Comparison of ENCODE assay signal across 2 cellular contexts in genomic region chr1:53470584-53470983, GRCh38.
TF ChIP-seq lines count a peak whose summit lies in the region.

No MANE protein-coding gene starts in this region.

TF ChIP-seq in IMR-90, 13 proteins besides CTCF, POLR2A, EP300 and RAD21:
- TF ChIP-seq SMC3 (IDR thresholded peaks at IDR 0.05; ENCODE audit: low read depth, low read length) (no peak), RFX5 (IDR thresholded peaks at IDR 0.05; ENCODE audit: low read depth, low read length) (no peak), FOS (IDR thresholded peaks at IDR 0.05; ENCODE audit: low read depth, low read length) (no peak), MAZ (IDR thresholded peaks at IDR 0.05; ENCODE audit: borderline replicate concordance, low read depth, low read length) (no peak), ELK1 (IDR thresholded peaks at IDR 0.05; ENCODE audit: borderline replicate concordance, low read depth, low read length) (no peak), CEBPB (IDR thresholded peaks at IDR 0.05; ENCODE audit: low read depth, low read length) (no peak), MXI1 (IDR thresholded peaks at IDR 0.05; ENCODE audit: borderline replicate concordance, low read depth, low read length) (no peak), BHLHE40 (IDR thresholded peaks at IDR 0.05; ENCODE audit: low read depth, low read length) (no peak), USF2 (IDR thresholded peaks at IDR 0.05; ENCODE audit: low read depth, low read length) (no peak), RCOR1 (IDR thresholded peaks at IDR 0.05; ENCODE audit: insufficient replicate concordance, low read length) (no peak), MAFK (IDR thresholded peaks at IDR 0.05; ENCODE audit: low read depth, low read length) (no peak), NFE2L2 (IDR thresholded peaks at IDR 0.05; ENCODE audit: low read depth, low read length) (no peak)

TF ChIP-seq in H1, 55 proteins besides CTCF, POLR2A, EP300 and RAD21:
- TF ChIP-seq EZH2 (IDR thresholded peaks at IDR 0.05; ENCODE audit: low read depth, low read length, severe bottlenecking) (no peak), SRF (IDR thresholded peaks at IDR 0.05; ENCODE audit: low read depth, low read length) (no peak), BCL11A (IDR thresholded peaks at IDR 0.05; ENCODE audit: low read depth in 2 of 2, low read length in 2 of 2) (no peak), ATF2 (IDR thresholded peaks at IDR 0.05; ENCODE audit: low read length) (no peak), GTF2F1 (IDR thresholded peaks at IDR 0.05; ENCODE audit: borderline replicate concordance, low read depth, low read length) (no peak), TCF12 (IDR thresholded peaks at IDR 0.05; ENCODE audit: low read depth, low read length) (no peak), PHF8 (conservative IDR thresholded peaks at IDR 0.05; ENCODE audit: low read depth, low read length) (no peak), CEBPB (IDR thresholded peaks at IDR 0.05; ENCODE audit: low read depth, low read length) (no peak), NANOG (IDR thresholded peaks at IDR 0.05; ENCODE audit: insufficient read depth, low read depth, low read length, poor library complexity, severe bottlenecking) (no peak), RFX5 (IDR thresholded peaks at IDR 0.05; ENCODE audit: borderline replicate concordance, low read depth, low read length) (no peak), E2F6 (IDR thresholded peaks at IDR 0.05) (no peak; the same call in 1 of the 2 replicates), TBP (IDR thresholded peaks at IDR 0.05; ENCODE audit: low read depth, low read length) (no peak), MAFK (IDR thresholded peaks at IDR 0.05; ENCODE audit: low read depth, low read length) (no peak)
TF ChIP-seq in H1: peak in this region for 0.
